ENCODE assay signal across 23 cellular contexts in genomic region chr10:131933016-131933694, GRCh38. TPM values are rescaled to one million over a fixed set of nuclear protein-coding genes. Genes with fewer than 3 reads are reported as not detected.
A peak's percentile ranks its signal among the peaks of the same experiment; 100 is the strongest.
DNase-seq lines count a peak whose midpoint lies in the region; ATAC-seq and TF ChIP-seq lines count a peak whose summit lies in the region.
"Had no signal": no experiment of that assay in that cellular context is flagged by ENCODE, and none has a peak within 500 bp of the region (broad histone marks: within the 10 kb centered on the region; RNA-seq: fewer than 3 reads in every experiment).

No MANE protein-coding gene starts in this region.

- peaks cover 9% of the 10 kb centered on the region; the same call in 1 of the 2 replicates for H3K4me1 ChIP-seq in Panc1 (ENCODE audit: control insufficient read depth, insufficient read depth, low read length)
- H3K4me1 ChIP-seq in endocrine pancreas (ENCODE audit: control insufficient read depth, insufficient read depth, low read length) = no peaks in the 10 kb centered on the region
- peaks cover 6 to 38% of the 10 kb centered on the region in 2 donors for H3K4me1 ChIP-seq in naive thymus-derived CD4-positive, alpha-beta T cell (ENCODE audit: control insufficient read depth in 2 of 2, insufficient read depth in 2 of 2, low read length in 2 of 2)
- peaks cover 42% of the 10 kb centered on the region for H3K4me1 ChIP-seq in stomach smooth muscle (ENCODE audit: control insufficient read depth, insufficient read depth, low read length)
- peaks cover 29% of the 10 kb centered on the region for H3K4me1 ChIP-seq in lower lobe of right lung
- H3K4me1 ChIP-seq: prostate gland had no signal

- no peaks in the 10 kb centered on the region for H3K27me3 Mint-ChIP-seq in naive thymus-derived CD4-positive, alpha-beta T cell
- no peaks in the 10 kb centered on the region for H3K27me3 Mint-ChIP-seq in type B pancreatic cell
- no peaks in the 10 kb centered on the region for H3K27me3 Mint-ChIP-seq in Calu3 (ENCODE audit: unreplicated experiment)
- H3K27me3 Mint-ChIP-seq: activated naive CD8-positive, alpha-beta T cell treated with anti-CD3 and anti-CD28 coated beads, Interleukin-2, amount 50 U/mL, for 24 hours; stimulated activated memory B cell treated with anti-CD40 and anti-IgM and Interleukin-4, amounts not matched to agents 10 μg/mL and 1 μg/mL and 100 μg/mL, for 72 hours had no signal

- no peaks in the 10 kb centered on the region for H3K9me3 ChIP-seq in Panc1 (ENCODE audit: control insufficient read depth, insufficient read depth, low read depth, low read length)
- H3K9me3 ChIP-seq in endocrine pancreas (ENCODE audit: control insufficient read depth, low read length) = no peaks in the 10 kb centered on the region
- H3K9me3 ChIP-seq in naive thymus-derived CD4-positive, alpha-beta T cell (ENCODE audit: control insufficient read depth in 2 of 3, low read length in 3 of 3) = no peaks in the 10 kb centered on the region
- no peaks in the 10 kb centered on the region for H3K9me3 ChIP-seq in stomach smooth muscle (ENCODE audit: control insufficient read depth in 2 of 2, low read length in 2 of 2)
- H3K9me3 ChIP-seq in lower lobe of right lung = no peaks in the 10 kb centered on the region
- H3K9me3 ChIP-seq: heart left ventricle, prostate gland, upper lobe of left lung had no signal

- in situ Hi-C loops in Panc1 (cut with HindIII; ENCODE audit: low pct_unique_long_range_greater_than_20kb, low sequenced_read_pairs) = no loop called here

- ATAC-seq in Panc1 = peak; percentile 25; the same call in 1 of the 2 replicates
- no peak for ATAC-seq in naive thymus-derived CD4-positive, alpha-beta T cell
- ATAC-seq in lower lobe of right lung = no peak
- ATAC-seq: activated naive CD8-positive, alpha-beta T cell treated with anti-CD3 and anti-CD28 coated beads, Interleukin-2, amount 50 U/mL, for 24 hours; esophagus mucosa; heart left ventricle; natural killer cell; stimulated activated memory B cell treated with anti-CD40 and anti-IgM and Interleukin-4, amounts not matched to agents 10 μg/mL and 1 μg/mL and 100 μg/mL, for 72 hours had no signal

- no peak for DNase-seq in Panc1 (ENCODE audit: low read depth, low spot score)
- no peak for DNase-seq in naive thymus-derived CD4-positive, alpha-beta T cell
- DNase-seq in type B pancreatic cell (ENCODE audit: extremely low spot score, unreplicated experiment) = no peak
- no peak for DNase-seq in Calu3
- DNase-seq in lower lobe of right lung = no peak
- DNase-seq: activated CD4-positive, alpha-beta T cell treated with anti-CD3 and anti-CD28 coated beads for 48 hours; activated naive CD8-positive, alpha-beta T cell treated with anti-CD3 and anti-CD28 coated beads, Interleukin-2, amount 50 U/mL, for 24 hours; heart left ventricle; immature natural killer cell; natural killer cell; NCI-H187 treated with DMSO at 0.1 percent for 48 hours; NCI-H345; NK-92 treated with Interleukin-12 subunit alpha and Interleukin-12 subunit beta, amount 100 ng/mL, for 24 hours; RPMI8226; upper lobe of left lung had no signal

- H3K36me3 Mint-ChIP-seq in naive thymus-derived CD4-positive, alpha-beta T cell = peaks cover 0 to 23% (median 0%) of the 10 kb centered on the region in 5 donors
- peaks cover 4% of the 10 kb centered on the region for H3K36me3 Mint-ChIP-seq in type B pancreatic cell
- H3K36me3 Mint-ChIP-seq in Calu3 (ENCODE audit: insufficient read depth, unreplicated experiment) = peaks cover 9% of the 10 kb centered on the region
- H3K36me3 Mint-ChIP-seq: natural killer cell had no signal

- H3K27ac Mint-ChIP-seq in naive thymus-derived CD4-positive, alpha-beta T cell = peak overlapping the region in 7 of 9 donors; percentile 26 to 84 (median 55)
- H3K27ac Mint-ChIP-seq in type B pancreatic cell = no peak overlapping the region
- H3K27ac Mint-ChIP-seq in Calu3 (ENCODE audit: unreplicated experiment) = no peak overlapping the region
- H3K27ac Mint-ChIP-seq: activated naive CD8-positive, alpha-beta T cell treated with anti-CD3 and anti-CD28 coated beads, Interleukin-2, amount 50 U/mL, for 24 hours; activated T-helper 2 cell treated with anti-CD3 and anti-CD28 coated beads, Interferon-gamma antibody, Interleukin-2, Interleukin-4, amounts not matched to agents 10 μg/mL and 5 μg/mL and 100 μg/mL, durations not matched to agents 14 hours and 24 hours and 36 hours; stimulated activated memory B cell treated with anti-CD40 and anti-IgM and Interleukin-4, amounts not matched to agents 10 μg/mL and 1 μg/mL and 100 μg/mL, for 72 hours had no signal

- no TSS peak for BruUV-seq in Panc1 (replicated peaks; lab: Mats Ljungman, UMichigan)
- BruUV-seq in Calu3 (replicated peaks; lab: Mats Ljungman, UMichigan) = no TSS peak

- H3K27me3 ChIP-seq in Panc1 (ENCODE audit: control insufficient read depth, insufficient read depth, low read length) = no peaks in the 10 kb centered on the region
- no peaks in the 10 kb centered on the region for H3K27me3 ChIP-seq in endocrine pancreas (ENCODE audit: control insufficient read depth, insufficient read depth, low read length)
- no peaks in the 10 kb centered on the region for H3K27me3 ChIP-seq in naive thymus-derived CD4-positive, alpha-beta T cell (ENCODE audit: control insufficient read depth in 2 of 2, insufficient read depth in 2 of 2, low read length in 2 of 2)
- no peaks in the 10 kb centered on the region for H3K27me3 ChIP-seq in stomach smooth muscle (ENCODE audit: control insufficient read depth in 1 of 2, insufficient read depth in 2 of 2, low read length in 2 of 2)
- H3K27me3 ChIP-seq in lower lobe of right lung (ENCODE audit: low read depth) = no peaks in the 10 kb centered on the region
- H3K27me3 ChIP-seq: heart left ventricle, upper lobe of left lung had no signal

- TF ChIP-seq CTCF in Panc1 (IDR thresholded peaks at IDR 0.05) (no peak), type B pancreatic cell (conservative IDR thresholded peaks at IDR 0.05) (no peak), Calu3 (IDR thresholded peaks at IDR 0.05; ENCODE audit: unreplicated experiment) (no peak), lower lobe of right lung (IDR thresholded peaks at IDR 0.05) (no peak)

- peaks cover 45 to 77% (median 74%) of the 10 kb centered on the region in 7 donors for H3K4me1 Mint-ChIP-seq in naive thymus-derived CD4-positive, alpha-beta T cell
- H3K4me1 Mint-ChIP-seq in type B pancreatic cell (ENCODE audit: unreplicated experiment) (peaks cover 36% of the 10 kb centered on the region), Calu3 (ENCODE audit: low read depth, unreplicated experiment) (peaks cover 8% of the 10 kb centered on the region)

- intact Hi-C loops in Panc1 (cut with micrococcal nuclease; ENCODE audit: unreplicated experiment) = no loop called here
- intact Hi-C loops in naive thymus-derived CD4-positive, alpha-beta T cell (cut with micrococcal nuclease) = no loop called here
- intact Hi-C loops in Calu3 (cut with micrococcal nuclease; ENCODE audit: unreplicated experiment) = no loop called here
- intact Hi-C loops in lower lobe of right lung (cut with DNase I) = no loop called here

- H3K9me3 Mint-ChIP-seq in naive thymus-derived CD4-positive, alpha-beta T cell = no peaks in the 10 kb centered on the region
- H3K9me3 Mint-ChIP-seq in type B pancreatic cell = no peaks in the 10 kb centered on the region
- no peaks in the 10 kb centered on the region for H3K9me3 Mint-ChIP-seq in Calu3 (ENCODE audit: low read depth, unreplicated experiment)
- H3K9me3 Mint-ChIP-seq: activated naive CD8-positive, alpha-beta T cell treated with anti-CD3 and anti-CD28 coated beads, Interleukin-2, amount 50 U/mL, for 24 hours; activated T-helper 2 cell treated with anti-CD3 and anti-CD28 coated beads, Interferon-gamma antibody, Interleukin-2, Interleukin-4, amounts not matched to agents 10 μg/mL and 5 μg/mL and 100 μg/mL, durations not matched to agents 14 hours and 24 hours and 36 hours; immature natural killer cell; natural killer cell; stimulated activated memory B cell treated with anti-CD40 and anti-IgM and Interleukin-4, amounts not matched to agents 10 μg/mL and 1 μg/mL and 100 μg/mL, for 72 hours had no signal

- no peak overlapping the region for H3K4me3 ChIP-seq in Panc1 (ENCODE audit: low read depth in 2 of 2, low read length in 2 of 2)
- peak overlapping the region; percentile 4 for H3K4me3 ChIP-seq in endocrine pancreas (ENCODE audit: control insufficient read depth, insufficient read depth, low read length)
- no peak overlapping the region for H3K4me3 ChIP-seq in naive thymus-derived CD4-positive, alpha-beta T cell (ENCODE audit: low read length)
- peak overlapping the region in 1 of 2 donors; percentile 4 for H3K4me3 ChIP-seq in stomach smooth muscle (ENCODE audit: low read length in 2 of 2)
- no peak overlapping the region for H3K4me3 ChIP-seq in lower lobe of right lung
- H3K4me3 ChIP-seq: heart left ventricle, lung, prostate gland, upper lobe of left lung had no signal

- POLR2A ChIA-PET in Panc1 (lab: Charles Lee) = interaction anchor here (0.7 kb wide), 2 partner anchors 37 to 1915 kb away, joined by 3 to 4 read pairs; no protein-coding TSS in a partner anchor
- POLR2A ChIA-PET in naive thymus-derived CD4-positive, alpha-beta T cell (lab: Charles Lee) = interaction anchor here (0.7 kb wide), 2 partner anchors 28 to 53 kb away, joined by 3 read pairs; no protein-coding TSS in a partner anchor

- CTCF ChIA-PET in Panc1 (lab: Charles Lee) (no interaction called here), Calu3 (lab: Charles Lee) (no interaction called here)
- CTCF ChIA-PET in naive thymus-derived CD4-positive, alpha-beta T cell (lab: Charles Lee) = interaction anchor here (1.0 kb wide), 1 partner anchor 47 kb away, joined by 3 read pairs; no protein-coding TSS in a partner anchor

- H3K36me3 ChIP-seq in Panc1 (ENCODE audit: control insufficient read depth, insufficient read depth, low read length) = no peaks in the 10 kb centered on the region
- no peaks in the 10 kb centered on the region for H3K36me3 ChIP-seq in endocrine pancreas (ENCODE audit: control insufficient read depth, insufficient read depth, low read length)
- H3K36me3 ChIP-seq in naive thymus-derived CD4-positive, alpha-beta T cell (ENCODE audit: control insufficient read depth in 2 of 3, insufficient read depth in 3 of 3, low read length in 3 of 3) = peaks cover 0 to 32% (median 17%) of the 10 kb centered on the region in 3 experiments
- peaks cover 9 to 13% of the 10 kb centered on the region in 2 donors for H3K36me3 ChIP-seq in stomach smooth muscle (ENCODE audit: control insufficient read depth in 2 of 2, insufficient read depth in 2 of 2, low read length in 2 of 2)
- H3K36me3 ChIP-seq in lower lobe of right lung = peaks cover 37% of the 10 kb centered on the region
- H3K36me3 ChIP-seq: prostate gland had no signal

- H3K9ac ChIP-seq in endocrine pancreas (ENCODE audit: control insufficient read depth, insufficient read depth, low read length) (no peak overlapping the region), stomach smooth muscle (ENCODE audit: low read length in 2 of 2) (peak overlapping the region; percentile 1 to 15)
- H3K9ac ChIP-seq: KMS-11 had no signal

- H3K27ac ChIP-seq in Panc1 (ENCODE audit: low read length) (no peak overlapping the region), stomach smooth muscle (ENCODE audit: low read length) (peak overlapping the region; percentile 53), lower lobe of right lung (no peak overlapping the region)
- H3K27ac ChIP-seq in naive thymus-derived CD4-positive, alpha-beta T cell (ENCODE audit: low read depth, low read length) = no peak overlapping the region
- H3K27ac ChIP-seq: KMS-11, prostate gland, upper lobe of left lung had no signal

- peak overlapping the region in 2 of 10 donors; percentile 11 to 27 for H3K4me3 Mint-ChIP-seq in naive thymus-derived CD4-positive, alpha-beta T cell
- H3K4me3 Mint-ChIP-seq in type B pancreatic cell (no peak overlapping the region), Calu3 (ENCODE audit: low read depth, unreplicated experiment) (no peak overlapping the region)
- H3K4me3 Mint-ChIP-seq: activated naive CD8-positive, alpha-beta T cell treated with anti-CD3 and anti-CD28 coated beads, Interleukin-2, amount 50 U/mL, for 24 hours; immature natural killer cell; natural killer cell; stimulated activated memory B cell treated with anti-CD40 and anti-IgM and Interleukin-4, amounts not matched to agents 10 μg/mL and 1 μg/mL and 100 μg/mL, for 72 hours had no signal

RNA-seq across cellular contexts. Expression of gene PPP2R2D, which starts 32.3 kb away (rescaled TPM):
- total RNA-seq in Panc1 (2021; ENCODE audit: unreplicated experiment) = 41.0 TPM
- polyA plus RNA-seq in Panc1 (2012; ENCODE audit: insufficient read length) = 37.4 TPM
- 10 to 100 TPM; 37.1 to 61.3 (median 40.1) TPM for total RNA-seq in naive thymus-derived CD4-positive, alpha-beta T cell
- 10 to 100 TPM; 35.0 to 47.4 TPM for polyA plus RNA-seq in naive thymus-derived CD4-positive, alpha-beta T cell
- 36.6 and 38.1 TPM in 2 replicates for total RNA-seq in type B pancreatic cell (ENCODE audit: low replicate concordance)
- 17.2 and 23.7 TPM in 2 replicates for total RNA-seq in Calu3 (2022)
- 30.0 TPM for total RNA-seq in lower lobe of right lung

RNA-seq across cellular contexts. Expression of gene BNIP3, which starts 48.6 kb away (rescaled TPM):
- 67.8 TPM for total RNA-seq in Panc1 (2021; ENCODE audit: unreplicated experiment)
- polyA plus RNA-seq in Panc1 (2012; ENCODE audit: insufficient read length) = 125 TPM
- 10 to 100 TPM; 17.7 to 81.7 (median 39.3) TPM for total RNA-seq in naive thymus-derived CD4-positive, alpha-beta T cell
- polyA plus RNA-seq in naive thymus-derived CD4-positive, alpha-beta T cell = 10 to 100 TPM; 40.5 to 41.5 TPM
- total RNA-seq in type B pancreatic cell (ENCODE audit: low replicate concordance) = 24.2 and 30.2 TPM in 2 replicates
- total RNA-seq in Calu3 (2022) = 7.9 and 8.7 TPM in 2 replicates
- 38.9 TPM for total RNA-seq in lower lobe of right lung

Comparison
In these comparisons a context has a peak if more than half of its experiments do, and no peak if none do; other contexts are left out.
1. H3K27ac Mint-ChIP-seq: peak in naive thymus-derived CD4-positive, alpha-beta T cell (7 of 9); none in type B pancreatic cell (single experiment) and Calu3 (single experiment).